ENCODE assay signal across 2 cellular contexts in the genomic region with DNA sequence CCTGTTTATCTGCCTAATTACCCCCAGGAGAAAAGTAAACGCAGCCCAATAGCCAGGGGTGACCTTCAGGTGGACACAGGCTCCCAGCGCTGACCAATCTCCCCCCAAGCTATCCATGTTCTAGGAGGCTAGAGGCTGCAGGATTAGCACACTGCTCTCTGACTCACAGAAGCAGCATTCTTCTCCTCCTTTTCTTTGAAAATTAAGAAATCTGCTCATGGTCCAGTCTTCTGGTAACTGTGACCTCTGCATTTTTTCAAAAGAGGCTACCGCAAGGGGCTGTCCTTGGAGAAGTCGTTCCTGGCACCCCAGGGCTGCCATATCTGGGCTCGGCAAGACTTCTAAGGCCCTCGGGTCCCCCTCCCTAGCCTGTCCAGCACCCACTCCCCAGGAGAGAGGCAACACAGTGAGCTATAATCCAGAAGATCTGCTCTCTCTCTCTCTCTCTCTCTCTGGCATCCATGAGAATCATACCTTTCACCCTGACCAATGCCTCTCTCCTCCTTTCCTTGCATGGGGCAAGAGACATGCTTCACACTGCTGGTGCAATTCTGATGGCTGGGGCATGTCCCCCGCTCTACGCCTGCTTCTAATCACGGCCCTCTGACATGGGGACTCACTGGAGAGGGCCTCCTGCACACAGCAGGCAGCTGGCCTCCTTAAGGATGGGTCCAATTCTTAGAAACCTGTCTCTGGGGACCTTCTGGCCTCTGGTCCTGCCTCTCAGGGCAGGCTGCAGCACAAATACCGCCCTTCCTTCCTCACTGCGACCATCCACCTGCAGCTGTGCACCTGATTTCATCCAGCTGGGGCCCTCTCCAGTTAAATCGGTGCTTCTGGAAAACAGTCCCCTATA.
TF ChIP-seq lines count a peak whose summit lies in the region.

No MANE protein-coding gene starts in this region.

TF ChIP-seq in SK-N-SH treated with all-trans-retinoic acid at 6 μM for 48 hours, 23 proteins besides CTCF, POLR2A, EP300 and RAD21 (continued from another document):
- TF ChIP-seq, protein P1, sequence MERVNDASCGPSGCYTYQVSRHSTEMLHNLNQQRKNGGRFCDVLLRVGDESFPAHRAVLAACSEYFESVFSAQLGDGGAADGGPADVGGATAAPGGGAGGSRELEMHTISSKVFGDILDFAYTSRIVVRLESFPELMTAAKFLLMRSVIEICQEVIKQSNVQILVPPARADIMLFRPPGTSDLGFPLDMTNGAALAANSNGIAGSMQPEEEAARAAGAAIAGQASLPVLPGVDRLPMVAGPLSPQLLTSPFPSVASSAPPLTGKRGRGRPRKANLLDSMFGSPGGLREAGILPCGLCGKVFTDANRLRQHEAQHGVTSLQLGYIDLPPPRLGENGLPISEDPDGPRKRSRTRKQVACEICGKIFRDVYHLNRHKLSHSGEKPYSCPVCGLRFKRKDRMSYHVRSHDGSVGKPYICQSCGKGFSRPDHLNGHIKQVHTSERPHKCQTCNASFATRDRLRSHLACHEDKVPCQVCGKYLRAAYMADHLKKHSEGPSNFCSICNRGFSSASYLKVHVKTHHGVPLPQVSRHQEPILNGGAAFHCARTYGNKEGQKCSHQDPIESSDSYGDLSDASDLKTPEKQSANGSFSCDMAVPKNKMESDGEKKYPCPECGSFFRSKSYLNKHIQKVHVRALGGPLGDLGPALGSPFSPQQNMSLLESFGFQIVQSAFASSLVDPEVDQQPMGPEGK (CRISPR knock-in tag; IDR thresholded peaks at IDR 0.05; ENCODE audit: borderline replicate concordance) = no peak
- TF ChIP-seq ZC3H10 (CRISPR knock-in tag; IDR thresholded peaks at IDR 0.05) (no peak), BACH2 (CRISPR knock-in tag; IDR thresholded peaks at IDR 0.05; ENCODE audit: borderline replicate concordance) (no peak), ZNF565 (CRISPR knock-in tag; conservative IDR thresholded peaks at IDR 0.05; ENCODE audit: low read depth) (no peak), TCF4 (CRISPR knock-in tag; IDR thresholded peaks at IDR 0.05; ENCODE audit: borderline replicate concordance) (no peak), ZNF8 (CRISPR knock-in tag; IDR thresholded peaks at IDR 0.05) (no peak), ZFP3 (CRISPR knock-in tag; IDR thresholded peaks at IDR 0.05) (no peak)

TF ChIP-seq in SK-N-SH, 30 proteins besides CTCF, POLR2A, EP300 and RAD21 (continued from another document):
- TF ChIP-seq IRF3 (IDR thresholded peaks at IDR 0.05; ENCODE audit: low read depth, low read length) = no peak
- TF ChIP-seq MEF2A (IDR thresholded peaks at IDR 0.05; ENCODE audit: borderline replicate concordance, low read depth) = no peak
- no peak for TF ChIP-seq GATA2 (CRISPR knock-in tag; IDR thresholded peaks at IDR 0.05)
- TF ChIP-seq FOSL2 (IDR thresholded peaks at IDR 0.05; ENCODE audit: borderline replicate concordance, low read depth) = no peak
